In genomic region chr9:74653437-74654080, GRCh38 we compare ENCODE assay signal across 21 cellular contexts.
"Had no signal": no experiment of that assay in that cellular context is flagged by ENCODE, and none has a peak within 500 bp of the region (broad histone marks: within the 10 kb centered on the region; RNA-seq: fewer than 3 reads in every experiment).

No MANE protein-coding gene starts in this region.

- H3K27ac ChIP-seq: breast epithelium, foreskin keratinocyte, heart right ventricle, left lung, lower lobe of right lung, prostate gland, thoracic aorta had no signal

- H3K4me1 ChIP-seq: breast epithelium, foreskin keratinocyte, heart right ventricle, left lung, lower lobe of right lung, prostate gland had no signal

- H3K27me3 ChIP-seq: breast epithelium, heart right ventricle, left lung had no signal

- H3K36me3 ChIP-seq: breast epithelium, heart right ventricle, left lung, lower lobe of right lung, prostate gland, thoracic aorta had no signal

- H3K4me3 Mint-ChIP-seq: activated T-cell treated with anti-CD3 and anti-CD28 coated beads, Interleukin-2, amount 50 U/mL, for 72 hours; natural killer cell treated with Interleukin-12 subunit alpha and Interleukin-12 subunit beta and Interleukin-15 and Interleukin-18, amount 100 ng/mL, for 72 hours had no signal

- H3K9me3 ChIP-seq: breast epithelium, heart right ventricle, left lung, lower lobe of right lung, prostate gland, thoracic aorta had no signal

- H3K9me3 Mint-ChIP-seq: activated T-cell treated with anti-CD3 and anti-CD28 coated beads, Interleukin-2, amount 50 U/mL, for 72 hours; natural killer cell treated with Interleukin-12 subunit alpha and Interleukin-12 subunit beta and Interleukin-15 and Interleukin-18, amount 100 ng/mL, for 72 hours had no signal

- H3K36me3 Mint-ChIP-seq: activated naive CD4-positive, alpha-beta T cell treated with anti-CD3 and anti-CD28 coated beads, Interleukin-2, amount 50 U/mL, for 72 hours; natural killer cell treated with Interleukin-12 subunit alpha and Interleukin-12 subunit beta and Interleukin-15 and Interleukin-18, amount 100 ng/mL, for 72 hours had no signal

- H3K27ac Mint-ChIP-seq: activated naive CD4-positive, alpha-beta T cell treated with anti-CD3 and anti-CD28 coated beads, Interleukin-2, amount 50 U/mL, for 72 hours; activated T-cell treated with anti-CD3 and anti-CD28 coated beads, Interleukin-2, amount 50 U/mL, for 72 hours; natural killer cell treated with Interleukin-12 subunit alpha and Interleukin-12 subunit beta and Interleukin-15 and Interleukin-18, amount 100 ng/mL, for 72 hours had no signal

- DNase-seq: activated CD4-positive, alpha-beta T cell treated with anti-CD3 and anti-CD28 coated beads for 4 hours; activated CD4-positive, alpha-beta T cell treated with anti-CD3 and anti-CD28 coated beads, Interleukin-2, amount 50 U/mL, for 4 hours; activated naive CD4-positive, alpha-beta T cell; activated T-cell treated with anti-CD3 and anti-CD28 coated beads for 4 hours; activated T-cell treated with anti-CD3 and anti-CD28 coated beads, Interleukin-2, amount 50 U/mL, for 72 hours; central memory CD4-positive, alpha-beta T cell; foreskin keratinocyte; heart right ventricle; kidney glomerular epithelial cell; left lung; lower lobe of right lung; mesenchymal stem cell; stimulated activated CD4-positive, alpha-beta T cell treated with anti-CD3 and anti-CD28 coated beads, Interleukin-12 subunit alpha, Interleukin-12 subunit beta, amount 100 ng/mL, for 4 hours; stimulated activated CD4-positive, alpha-beta T cell treated with anti-CD3 and anti-CD28 coated beads, Interleukin-4, amount 100 ng/mL, for 1 hour; stimulated activated naive CD8-positive, alpha-beta T cell treated with anti-CD3 and anti-CD28 coated beads, Interleukin-15, Interleukin-2, amounts not matched to agents 100 U/mL and 50 U/mL, for 24 hours; trophoblast cell had no signal

- H3K4me3 ChIP-seq: breast epithelium, heart right ventricle, left lung, lower lobe of right lung, prostate gland, thoracic aorta had no signal
